17 cellular contexts compared by ENCODE assay signal in genomic region chr2:27652790-27653189, GRCh38.
"Had no signal": no experiment of that assay in that cellular context is flagged by ENCODE, and none has a peak within 500 bp of the region (broad histone marks: within the 10 kb centered on the region; RNA-seq: fewer than 3 reads in every experiment).

No MANE protein-coding gene starts in this region.

- DNase-seq: activated CD4-positive, alpha-beta T cell treated with anti-CD3 and anti-CD28 coated beads, Interleukin-2, amount 10 ng/mL, durations not matched to agents 24 days and 14 days; caudate nucleus; effector CD4-positive, alpha-beta T cell; kidney; ovary; SJCRH30; stimulated activated CD4-positive, alpha-beta T cell treated with anti-CD3 and anti-CD28 coated beads, Interleukin-4, amount 100 ng/mL, for 1 hour; SW 1271; T-helper 9 cell; thyroid gland had no signal

- ATAC-seq: gastroesophageal sphincter had no signal

- H3K27me3 Mint-ChIP-seq: activated CD4-positive, alpha-beta T cell treated with anti-CD3 and anti-CD28 coated beads, Interleukin-2, amount 10 ng/mL, durations not matched to agents 24 days and 14 days had no signal

- H3K4me2 ChIP-seq: neural progenitor cell had no signal

- H2AFZ ChIP-seq: neural progenitor cell had no signal

- H3K27ac Mint-ChIP-seq: activated CD4-positive, alpha-beta T cell treated with anti-CD3 and anti-CD28 coated beads, Interleukin-2, amount 10 ng/mL, durations not matched to agents 24 days and 14 days; activated T-helper 1 cell treated with anti-CD3 and anti-CD28 coated beads, Interleukin-12 subunit alpha, Interleukin-12 subunit beta, Interleukin-2, Interleukin-4 antibody, amounts not matched to agents 30 ng/mL and 10 ng/mL and 1 ng/mL, durations not matched to agents 14 hours and 24 hours and 36 hours; mesothelial cell of epicardium; neural progenitor cell had no signal

- H3K27me3 ChIP-seq: gastroesophageal sphincter, neural progenitor cell, ovary, SJCRH30, thyroid gland, vagina had no signal

- H3K4me1 ChIP-seq: neural progenitor cell, SJCRH30, thyroid gland, vagina had no signal

- H3K4me1 Mint-ChIP-seq: mesothelial cell of epicardium, neural progenitor cell had no signal

- H3K4me3 Mint-ChIP-seq: activated CD4-positive, alpha-beta T cell treated with anti-CD3 and anti-CD28 coated beads, Interleukin-2, amount 10 ng/mL, durations not matched to agents 24 days and 14 days; activated T-helper 1 cell treated with anti-CD3 and anti-CD28 coated beads, Interleukin-12 subunit alpha, Interleukin-12 subunit beta, Interleukin-2, Interleukin-4 antibody, amounts not matched to agents 30 ng/mL and 10 ng/mL and 1 ng/mL, durations not matched to agents 14 hours and 24 hours and 36 hours; mesothelial cell of epicardium; neural progenitor cell had no signal

- H3K27ac ChIP-seq: coronary artery, gastroesophageal sphincter, neural progenitor cell, ovary, SJCRH30, thyroid gland, vagina, VCaP had no signal

- H3K4me3 ChIP-seq: coronary artery, gastroesophageal sphincter, neural progenitor cell, ovary, SJCRH30, thyroid gland, vagina had no signal

- H3K9me3 Mint-ChIP-seq: activated CD4-positive, alpha-beta T cell treated with anti-CD3 and anti-CD28 coated beads, Interleukin-2, amount 10 ng/mL, durations not matched to agents 24 days and 14 days; activated T-helper 1 cell treated with anti-CD3 and anti-CD28 coated beads, Interleukin-12 subunit alpha, Interleukin-12 subunit beta, Interleukin-2, Interleukin-4 antibody, amounts not matched to agents 30 ng/mL and 10 ng/mL and 1 ng/mL, durations not matched to agents 14 hours and 24 hours and 36 hours; mesothelial cell of epicardium; neural progenitor cell had no signal

- H3K9me3 ChIP-seq: gastroesophageal sphincter, ovary, SJCRH30, thyroid gland, vagina had no signal

- H3K36me3 ChIP-seq: ovary had no signal
